ENCODE assay signal across 1 cellular context in the genomic region with DNA sequence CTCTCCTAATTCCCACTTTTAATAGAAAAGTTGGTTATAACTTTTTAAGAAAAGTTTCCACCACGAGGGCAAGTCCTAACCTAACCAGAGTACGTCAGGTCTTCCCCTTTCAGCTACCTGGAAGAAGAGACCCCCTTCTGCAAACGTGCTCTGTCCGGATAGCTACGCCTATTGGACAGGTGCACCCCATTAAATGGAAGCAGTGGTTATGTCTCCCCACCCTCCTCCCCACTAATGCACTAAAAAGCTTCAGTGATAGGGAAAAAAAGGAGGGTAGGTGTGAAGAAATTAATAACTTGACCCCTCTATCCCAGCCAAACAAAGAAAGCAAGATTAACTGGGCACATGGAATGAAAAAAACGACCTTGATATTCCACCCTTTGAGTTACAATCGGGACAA.
TF ChIP-seq lines count a peak whose summit lies in the region.

No MANE protein-coding gene starts in this region.

TF ChIP-seq in GM23338, 12 proteins besides CTCF, POLR2A, EP300 and RAD21 (continued from another document):
- TF ChIP-seq, protein P1, sequence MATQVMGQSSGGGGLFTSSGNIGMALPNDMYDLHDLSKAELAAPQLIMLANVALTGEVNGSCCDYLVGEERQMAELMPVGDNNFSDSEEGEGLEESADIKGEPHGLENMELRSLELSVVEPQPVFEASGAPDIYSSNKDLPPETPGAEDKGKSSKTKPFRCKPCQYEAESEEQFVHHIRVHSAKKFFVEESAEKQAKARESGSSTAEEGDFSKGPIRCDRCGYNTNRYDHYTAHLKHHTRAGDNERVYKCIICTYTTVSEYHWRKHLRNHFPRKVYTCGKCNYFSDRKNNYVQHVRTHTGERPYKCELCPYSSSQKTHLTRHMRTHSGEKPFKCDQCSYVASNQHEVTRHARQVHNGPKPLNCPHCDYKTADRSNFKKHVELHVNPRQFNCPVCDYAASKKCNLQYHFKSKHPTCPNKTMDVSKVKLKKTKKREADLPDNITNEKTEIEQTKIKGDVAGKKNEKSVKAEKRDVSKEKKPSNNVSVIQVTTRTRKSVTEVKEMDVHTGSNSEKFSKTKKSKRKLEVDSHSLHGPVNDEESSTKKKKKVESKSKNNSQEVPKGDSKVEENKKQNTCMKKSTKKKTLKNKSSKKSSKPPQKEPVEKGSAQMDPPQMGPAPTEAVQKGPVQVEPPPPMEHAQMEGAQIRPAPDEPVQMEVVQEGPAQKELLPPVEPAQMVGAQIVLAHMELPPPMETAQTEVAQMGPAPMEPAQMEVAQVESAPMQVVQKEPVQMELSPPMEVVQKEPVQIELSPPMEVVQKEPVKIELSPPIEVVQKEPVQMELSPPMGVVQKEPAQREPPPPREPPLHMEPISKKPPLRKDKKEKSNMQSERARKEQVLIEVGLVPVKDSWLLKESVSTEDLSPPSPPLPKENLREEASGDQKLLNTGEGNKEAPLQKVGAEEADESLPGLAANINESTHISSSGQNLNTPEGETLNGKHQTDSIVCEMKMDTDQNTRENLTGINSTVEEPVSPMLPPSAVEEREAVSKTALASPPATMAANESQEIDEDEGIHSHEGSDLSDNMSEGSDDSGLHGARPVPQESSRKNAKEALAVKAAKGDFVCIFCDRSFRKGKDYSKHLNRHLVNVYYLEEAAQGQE (IDR thresholded peaks at IDR 0.05; ENCODE audit: unreplicated experiment) = no peak
- TF ChIP-seq ZNF114 (CRISPR knock-in tag; IDR thresholded peaks at IDR 0.05) = no peak
- no peak for TF ChIP-seq ZNF331 (CRISPR knock-in tag; IDR thresholded peaks at IDR 0.05; ENCODE audit: low read depth)
- TF ChIP-seq CREB1 (CRISPR knock-in tag; IDR thresholded peaks at IDR 0.05; ENCODE audit: low read depth) = no peak
- no peak for TF ChIP-seq STAT1 (IDR thresholded peaks at IDR 0.05; ENCODE audit: unreplicated experiment)
- no peak for TF ChIP-seq JUNB (IDR thresholded peaks at IDR 0.05; ENCODE audit: unreplicated experiment)
- no peak for TF ChIP-seq NANOG (IDR thresholded peaks at IDR 0.05; ENCODE audit: borderline replicate concordance)
- TF ChIP-seq, protein P2, sequence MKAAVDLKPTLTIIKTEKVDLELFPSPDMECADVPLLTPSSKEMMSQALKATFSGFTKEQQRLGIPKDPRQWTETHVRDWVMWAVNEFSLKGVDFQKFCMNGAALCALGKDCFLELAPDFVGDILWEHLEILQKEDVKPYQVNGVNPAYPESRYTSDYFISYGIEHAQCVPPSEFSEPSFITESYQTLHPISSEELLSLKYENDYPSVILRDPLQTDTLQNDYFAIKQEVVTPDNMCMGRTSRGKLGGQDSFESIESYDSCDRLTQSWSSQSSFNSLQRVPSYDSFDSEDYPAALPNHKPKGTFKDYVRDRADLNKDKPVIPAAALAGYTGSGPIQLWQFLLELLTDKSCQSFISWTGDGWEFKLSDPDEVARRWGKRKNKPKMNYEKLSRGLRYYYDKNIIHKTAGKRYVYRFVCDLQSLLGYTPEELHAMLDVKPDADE (IDR thresholded peaks at IDR 0.05) = no peak
- TF ChIP-seq, protein P3, sequence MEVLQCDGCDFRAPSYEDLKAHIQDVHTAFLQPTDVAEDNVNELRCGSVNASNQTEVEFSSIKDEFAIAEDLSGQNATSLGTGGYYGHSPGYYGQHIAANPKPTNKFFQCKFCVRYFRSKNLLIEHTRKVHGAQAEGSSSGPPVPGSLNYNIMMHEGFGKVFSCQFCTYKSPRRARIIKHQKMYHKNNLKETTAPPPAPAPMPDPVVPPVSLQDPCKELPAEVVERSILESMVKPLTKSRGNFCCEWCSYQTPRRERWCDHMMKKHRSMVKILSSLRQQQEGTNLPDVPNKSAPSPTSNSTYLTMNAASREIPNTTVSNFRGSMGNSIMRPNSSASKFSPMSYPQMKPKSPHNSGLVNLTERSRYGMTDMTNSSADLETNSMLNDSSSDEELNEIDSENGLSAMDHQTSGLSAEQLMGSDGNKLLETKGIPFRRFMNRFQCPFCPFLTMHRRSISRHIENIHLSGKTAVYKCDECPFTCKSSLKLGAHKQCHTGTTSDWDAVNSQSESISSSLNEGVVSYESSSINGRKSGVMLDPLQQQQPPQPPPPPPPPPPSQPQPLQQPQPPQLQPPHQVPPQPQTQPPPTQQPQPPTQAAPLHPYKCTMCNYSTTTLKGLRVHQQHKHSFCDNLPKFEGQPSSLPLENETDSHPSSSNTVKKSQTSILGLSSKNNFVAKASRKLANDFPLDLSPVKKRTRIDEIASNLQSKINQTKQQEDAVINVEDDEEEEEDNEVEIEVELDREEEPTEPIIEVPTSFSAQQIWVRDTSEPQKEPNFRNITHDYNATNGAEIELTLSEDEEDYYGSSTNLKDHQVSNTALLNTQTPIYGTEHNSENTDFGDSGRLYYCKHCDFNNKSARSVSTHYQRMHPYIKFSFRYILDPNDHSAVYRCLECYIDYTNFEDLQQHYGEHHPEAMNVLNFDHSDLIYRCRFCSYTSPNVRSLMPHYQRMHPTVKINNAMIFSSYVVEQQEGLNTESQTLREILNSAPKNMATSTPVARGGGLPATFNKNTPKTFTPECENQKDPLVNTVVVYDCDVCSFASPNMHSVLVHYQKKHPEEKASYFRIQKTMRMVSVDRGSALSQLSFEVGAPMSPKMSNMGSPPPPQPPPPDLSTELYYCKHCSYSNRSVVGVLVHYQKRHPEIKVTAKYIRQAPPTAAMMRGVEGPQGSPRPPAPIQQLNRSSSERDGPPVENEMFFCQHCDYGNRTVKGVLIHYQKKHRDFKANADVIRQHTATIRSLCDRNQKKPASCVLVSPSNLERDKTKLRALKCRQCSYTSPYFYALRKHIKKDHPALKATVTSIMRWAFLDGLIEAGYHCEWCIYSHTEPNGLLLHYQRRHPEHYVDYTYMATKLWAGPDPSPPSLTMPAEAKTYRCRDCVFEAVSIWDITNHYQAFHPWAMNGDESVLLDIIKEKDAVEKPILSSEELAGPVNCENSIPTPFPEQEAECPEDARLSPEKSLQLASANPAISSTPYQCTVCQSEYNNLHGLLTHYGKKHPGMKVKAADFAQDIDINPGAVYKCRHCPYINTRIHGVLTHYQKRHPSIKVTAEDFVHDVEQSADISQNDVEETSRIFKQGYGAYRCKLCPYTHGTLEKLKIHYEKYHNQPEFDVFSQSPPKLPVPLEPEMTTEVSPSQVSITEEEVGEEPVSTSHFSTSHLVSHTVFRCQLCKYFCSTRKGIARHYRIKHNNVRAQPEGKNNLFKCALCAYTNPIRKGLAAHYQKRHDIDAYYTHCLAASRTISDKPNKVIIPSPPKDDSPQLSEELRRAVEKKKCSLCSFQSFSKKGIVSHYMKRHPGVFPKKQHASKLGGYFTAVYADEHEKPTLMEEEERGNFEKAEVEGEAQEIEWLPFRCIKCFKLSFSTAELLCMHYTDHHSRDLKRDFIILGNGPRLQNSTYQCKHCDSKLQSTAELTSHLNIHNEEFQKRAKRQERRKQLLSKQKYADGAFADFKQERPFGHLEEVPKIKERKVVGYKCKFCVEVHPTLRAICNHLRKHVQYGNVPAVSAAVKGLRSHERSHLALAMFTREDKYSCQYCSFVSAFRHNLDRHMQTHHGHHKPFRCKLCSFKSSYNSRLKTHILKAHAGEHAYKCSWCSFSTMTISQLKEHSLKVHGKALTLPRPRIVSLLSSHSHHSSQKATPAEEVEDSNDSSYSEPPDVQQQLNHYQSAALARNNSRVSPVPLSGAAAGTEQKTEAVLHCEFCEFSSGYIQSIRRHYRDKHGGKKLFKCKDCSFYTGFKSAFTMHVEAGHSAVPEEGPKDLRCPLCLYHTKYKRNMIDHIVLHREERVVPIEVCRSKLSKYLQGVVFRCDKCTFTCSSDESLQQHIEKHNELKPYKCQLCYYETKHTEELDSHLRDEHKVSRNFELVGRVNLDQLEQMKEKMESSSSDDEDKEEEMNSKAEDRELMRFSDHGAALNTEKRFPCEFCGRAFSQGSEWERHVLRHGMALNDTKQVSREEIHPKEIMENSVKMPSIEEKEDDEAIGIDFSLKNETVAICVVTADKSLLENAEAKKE (CRISPR knock-in tag; IDR thresholded peaks at IDR 0.05) = no peak
